In the genomic region with DNA sequence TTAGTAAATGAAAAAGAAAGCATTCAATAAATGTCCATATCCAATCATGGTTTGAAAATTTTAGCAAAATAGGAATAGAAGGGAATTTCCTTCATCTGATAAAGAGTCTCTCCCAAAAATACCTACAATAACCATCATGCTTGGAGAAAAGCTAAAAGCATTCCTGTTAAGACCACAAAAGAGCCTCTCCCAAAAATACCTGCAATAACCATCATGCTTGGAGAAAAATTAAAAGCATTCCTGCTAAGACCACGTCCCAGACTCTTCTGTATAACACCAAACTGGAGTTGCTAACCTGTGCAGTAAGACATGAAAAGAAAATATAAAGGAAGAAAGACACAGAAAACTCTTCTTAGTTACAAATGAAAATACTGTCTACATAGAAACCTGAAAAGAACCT, we compare ENCODE assay signal across 7 cellular contexts.
"Had no signal": no experiment of that assay in that cellular context is flagged by ENCODE, and none has a peak within 500 bp of the region (broad histone marks: within the 10 kb centered on the region; RNA-seq: fewer than 3 reads in every experiment).

No MANE protein-coding gene starts in this region.

- FAIRE-seq: HepG2, HTR-8/SVneo, K562 had no signal

- DNase-seq: IMR-90, KBM-7 had no signal

- H3K4me3 ChIP-seq: K562 had no signal

- H3K27ac Mint-ChIP-seq: IgD-negative memory B cell had no signal

- H3K36me3 Mint-ChIP-seq: IgD-negative memory B cell had no signal

- H3K27ac ChIP-seq: HL-60 had no signal

- H3K4me3 Mint-ChIP-seq: IgD-negative memory B cell had no signal

- ATAC-seq: HepG2, K562 had no signal
